In genomic region chr1:226808501-226808900, GRCh38 we compare ENCODE assay signal across 36 cellular contexts.
"Had no signal": no experiment of that assay in that cellular context is flagged by ENCODE, and none has a peak within 500 bp of the region (broad histone marks: within the 10 kb centered on the region; RNA-seq: fewer than 3 reads in every experiment).

No MANE protein-coding gene starts in this region.

- H3K9me3 ChIP-seq: ascending aorta had no signal

- DNase-seq: activated B cell treated with CpG ODN at 0.5 μM for 24 hours; activated CD4-positive, alpha-beta memory T cell treated with anti-CD3 and anti-CD28 coated beads, Interleukin-2, amount 10 ng/mL, durations not matched to agents 7 days and 5 days; activated CD4-positive, alpha-beta T cell treated with anti-CD3 and anti-CD28 coated beads for 4 hours; activated CD4-positive, alpha-beta T cell treated with anti-CD3 and anti-CD28 coated beads, Interleukin-2, amount 10 ng/mL, durations not matched to agents 7 days and 5 days; activated CD4-positive, alpha-beta T cell treated with anti-CD3 and anti-CD28 coated beads, Interleukin-2, amount 50 U/mL, for 48 hours; activated CD4-positive, CD25-positive, alpha-beta regulatory T cell treated with anti-CD3 and anti-CD28 coated beads, Interleukin-2, amount 50 U/mL, for 72 hours; activated CD8-positive, alpha-beta memory T cell treated with anti-CD3 and anti-CD28 coated beads, Interleukin-2, amount 50 U/mL, for 4 hours; activated CD8-positive, alpha-beta T cell treated with anti-CD3 and anti-CD28 coated beads, Interleukin-2, amount 10 ng/mL, durations not matched to agents 7 days and 5 days; activated effector memory CD4-positive, alpha-beta T cell treated with anti-CD3 and anti-CD28 coated beads, Interleukin-2, amount 50 U/mL, for 16 hours; activated gamma-delta T cell treated with Interleukin-2 at 50 U/mL for 16 hours; activated naive CD4-positive, alpha-beta T cell; activated naive CD4-positive, alpha-beta T cell treated with anti-CD3 and anti-CD28 coated beads, Interleukin-2, amount 10 ng/mL, durations not matched to agents 7 days and 5 days; activated naive CD8-positive, alpha-beta T cell treated with anti-CD3 and anti-CD28 coated beads, Interleukin-2, amount 10 ng/mL, durations not matched to agents 7 days and 5 days; activated naive CD8-positive, alpha-beta T cell treated with anti-CD3 and anti-CD28 coated beads, Interleukin-2, amount 50 U/mL, for 24 hours; activated T-cell treated with anti-CD3 and anti-CD28 coated beads for 4 hours; activated T-cell treated with anti-CD3 and anti-CD28 coated beads, Interleukin-2, amount 50 U/mL, for 1 hour; activated T-cell treated with anti-CD3 and anti-CD28 coated beads, Interleukin-2, amount 50 U/mL, for 4 hours; activated T-cell treated with anti-CD3 and anti-CD28 coated beads, Interleukin-2, amount 50 U/mL, for 72 hours; amygdala; anterior cingulate cortex; central memory CD4-positive, alpha-beta T cell; cerebellar nuclear complex; SW 1271; T-helper 1 cell; T-helper 2 cell; T-helper 9 cell had no signal

- ATAC-seq: activated CD8-positive, alpha-beta T cell treated with anti-CD3 and anti-CD28 coated beads, Interleukin-2, amount 10 ng/mL, durations not matched to agents 7 days and 5 days; activated naive CD8-positive, alpha-beta T cell treated with anti-CD3 and anti-CD28 coated beads, Interleukin-2, amount 50 U/mL, for 24 hours; activated T-cell treated with anti-CD3 and anti-CD28 coated beads, Interleukin-2, amount 50 U/mL, for 4 hours; activated T-cell treated with anti-CD3 and anti-CD28 coated beads, Interleukin-2, amount 50 U/mL, for 72 hours; activated T-helper 17 cell treated with anti-CD3 and anti-CD28 coated beads, Interleukin-2, amount 50 U/mL, for 72 hours had no signal

- H3K36me3 Mint-ChIP-seq: activated naive CD4-positive, alpha-beta T cell treated with anti-CD3 and anti-CD28 coated beads, Interleukin-2, amount 10 ng/mL, durations not matched to agents 7 days and 5 days; activated naive CD4-positive, alpha-beta T cell treated with anti-CD3 and anti-CD28 coated beads, Interleukin-2, amount 50 U/mL, for 24 hours; activated naive CD8-positive, alpha-beta T cell; activated naive CD8-positive, alpha-beta T cell treated with anti-CD3 and anti-CD28 coated beads, Interleukin-2, amount 10 ng/mL, durations not matched to agents 7 days and 5 days; brain had no signal

- H3K9me3 Mint-ChIP-seq: activated B cell treated with CpG ODN at 0.5 μM for 24 hours; activated CD4-positive, alpha-beta memory T cell treated with anti-CD3 and anti-CD28 coated beads, Interleukin-2, amount 10 ng/mL, durations not matched to agents 7 days and 5 days; activated CD4-positive, alpha-beta T cell treated with anti-CD3 and anti-CD28 coated beads, Interleukin-2, amount 10 ng/mL, durations not matched to agents 7 days and 5 days; activated naive CD4-positive, alpha-beta T cell treated with anti-CD3 and anti-CD28 coated beads, Interleukin-2, amount 10 ng/mL, durations not matched to agents 7 days and 5 days; activated naive CD4-positive, alpha-beta T cell treated with anti-CD3 and anti-CD28 coated beads, Interleukin-2, amount 50 U/mL, for 24 hours; activated naive CD8-positive, alpha-beta T cell treated with anti-CD3 and anti-CD28 coated beads, Interleukin-2, amount 10 ng/mL, durations not matched to agents 7 days and 5 days; activated naive CD8-positive, alpha-beta T cell treated with anti-CD3 and anti-CD28 coated beads, Interleukin-2, amount 50 U/mL, for 24 hours; activated T-cell treated with anti-CD3 and anti-CD28 coated beads, Interleukin-2, amount 50 U/mL, for 4 hours; activated T-cell treated with anti-CD3 and anti-CD28 coated beads, Interleukin-2, amount 50 U/mL, for 72 hours; activated T-helper 1 cell treated with anti-CD3 and anti-CD28 coated beads, Interleukin-12 subunit alpha, Interleukin-12 subunit beta, Interleukin-2, Interleukin-4 antibody, amounts not matched to agents 30 ng/mL and 10 ng/mL and 1 ng/mL, durations not matched to agents 14 hours and 24 hours and 36 hours; activated T-helper 17 cell treated with anti-CD3 and anti-CD28 coated beads, Interleukin-2, amount 50 U/mL, for 72 hours; T-helper 1 cell treated with Interleukin-12 subunit alpha and Interleukin-12 subunit beta and Interleukin-4 antibody, amounts not matched to agents 30 μg/mL and 1 μg/mL, for 36 hours; T-helper 2 cell treated with Interferon-gamma antibody and Interleukin-4, amounts not matched to agents 5 μg/mL and 100 μg/mL, for 36 hours had no signal

- H3K4me3 Mint-ChIP-seq: activated B cell treated with CpG ODN at 0.5 μM for 24 hours; activated CD4-positive, alpha-beta memory T cell treated with anti-CD3 and anti-CD28 coated beads, Interleukin-2, amount 10 ng/mL, durations not matched to agents 7 days and 5 days; activated CD4-positive, alpha-beta T cell treated with anti-CD3 and anti-CD28 coated beads, Interleukin-2, amount 10 ng/mL, durations not matched to agents 7 days and 5 days; activated CD8-positive, alpha-beta T cell treated with anti-CD3 and anti-CD28 coated beads, Interleukin-2, amount 10 ng/mL, durations not matched to agents 7 days and 5 days; activated naive CD4-positive, alpha-beta T cell treated with anti-CD3 and anti-CD28 coated beads, Interleukin-2, amount 10 ng/mL, durations not matched to agents 7 days and 5 days; activated naive CD4-positive, alpha-beta T cell treated with anti-CD3 and anti-CD28 coated beads, Interleukin-2, amount 50 U/mL, for 24 hours; activated naive CD8-positive, alpha-beta T cell; activated naive CD8-positive, alpha-beta T cell treated with anti-CD3 and anti-CD28 coated beads, Interleukin-2, amount 10 ng/mL, durations not matched to agents 7 days and 5 days; activated naive CD8-positive, alpha-beta T cell treated with anti-CD3 and anti-CD28 coated beads, Interleukin-2, amount 50 U/mL, for 24 hours; activated T-cell treated with anti-CD3 and anti-CD28 coated beads, Interleukin-2, amount 50 U/mL, for 4 hours; activated T-cell treated with anti-CD3 and anti-CD28 coated beads, Interleukin-2, amount 50 U/mL, for 72 hours; activated T-helper 1 cell treated with anti-CD3 and anti-CD28 coated beads, Interleukin-12 subunit alpha, Interleukin-12 subunit beta, Interleukin-2, Interleukin-4 antibody, amounts not matched to agents 30 ng/mL and 10 ng/mL and 1 ng/mL, durations not matched to agents 14 hours and 24 hours and 36 hours; activated T-helper 17 cell treated with anti-CD3 and anti-CD28 coated beads, Interleukin-2, amount 50 U/mL, for 72 hours; brain; T-helper 1 cell treated with Interleukin-12 subunit alpha and Interleukin-12 subunit beta and Interleukin-4 antibody, amounts not matched to agents 30 μg/mL and 1 μg/mL, for 36 hours; T-helper 2 cell treated with Interferon-gamma antibody and Interleukin-4, amounts not matched to agents 5 μg/mL and 100 μg/mL, for 36 hours had no signal

- H3K27me3 Mint-ChIP-seq: activated naive CD4-positive, alpha-beta T cell treated with anti-CD3 and anti-CD28 coated beads, Interleukin-2, amount 50 U/mL, for 24 hours; activated naive CD8-positive, alpha-beta T cell; activated naive CD8-positive, alpha-beta T cell treated with anti-CD3 and anti-CD28 coated beads, Interleukin-2, amount 50 U/mL, for 24 hours; activated T-helper 17 cell treated with anti-CD3 and anti-CD28 coated beads, Interleukin-2, amount 50 U/mL, for 72 hours; brain had no signal

- H3K27me3 ChIP-seq: ascending aorta, cardiac muscle cell had no signal

- H3K27ac Mint-ChIP-seq: activated B cell treated with CpG ODN at 0.5 μM for 24 hours; activated CD4-positive, alpha-beta memory T cell treated with anti-CD3 and anti-CD28 coated beads, Interleukin-2, amount 10 ng/mL, durations not matched to agents 7 days and 5 days; activated CD4-positive, alpha-beta T cell treated with anti-CD3 and anti-CD28 coated beads, Interleukin-2, amount 10 ng/mL, durations not matched to agents 7 days and 5 days; activated CD8-positive, alpha-beta T cell treated with anti-CD3 and anti-CD28 coated beads, Interleukin-2, amount 10 ng/mL, durations not matched to agents 7 days and 5 days; activated naive CD4-positive, alpha-beta T cell treated with anti-CD3 and anti-CD28 coated beads, Interleukin-2, amount 10 ng/mL, durations not matched to agents 7 days and 5 days; activated naive CD4-positive, alpha-beta T cell treated with anti-CD3 and anti-CD28 coated beads, Interleukin-2, amount 50 U/mL, for 24 hours; activated naive CD8-positive, alpha-beta T cell; activated naive CD8-positive, alpha-beta T cell treated with anti-CD3 and anti-CD28 coated beads, Interleukin-2, amount 10 ng/mL, durations not matched to agents 7 days and 5 days; activated naive CD8-positive, alpha-beta T cell treated with anti-CD3 and anti-CD28 coated beads, Interleukin-2, amount 50 U/mL, for 24 hours; activated T-cell treated with anti-CD3 and anti-CD28 coated beads, Interleukin-2, amount 50 U/mL, for 72 hours; activated T-helper 1 cell treated with anti-CD3 and anti-CD28 coated beads, Interleukin-12 subunit alpha, Interleukin-12 subunit beta, Interleukin-2, Interleukin-4 antibody, amounts not matched to agents 30 ng/mL and 10 ng/mL and 1 ng/mL, durations not matched to agents 14 hours and 24 hours and 36 hours; activated T-helper 17 cell treated with anti-CD3 and anti-CD28 coated beads, Interleukin-2, amount 50 U/mL, for 72 hours; T-helper 1 cell treated with Interleukin-12 subunit alpha and Interleukin-12 subunit beta and Interleukin-4 antibody, amounts not matched to agents 30 μg/mL and 1 μg/mL, for 36 hours; T-helper 2 cell treated with Interferon-gamma antibody and Interleukin-4, amounts not matched to agents 5 μg/mL and 100 μg/mL, for 36 hours had no signal

- H3K4me1 Mint-ChIP-seq: activated B cell treated with CpG ODN at 0.5 μM for 24 hours; activated CD4-positive, alpha-beta memory T cell treated with anti-CD3 and anti-CD28 coated beads, Interleukin-2, amount 10 ng/mL, durations not matched to agents 7 days and 5 days; activated CD4-positive, alpha-beta T cell treated with anti-CD3 and anti-CD28 coated beads, Interleukin-2, amount 10 ng/mL, durations not matched to agents 7 days and 5 days; activated naive CD4-positive, alpha-beta T cell treated with anti-CD3 and anti-CD28 coated beads, Interleukin-2, amount 10 ng/mL, durations not matched to agents 7 days and 5 days; activated naive CD4-positive, alpha-beta T cell treated with anti-CD3 and anti-CD28 coated beads, Interleukin-2, amount 50 U/mL, for 24 hours had no signal

- H3K27ac ChIP-seq: ascending aorta, cardiac muscle cell, VCaP had no signal

- H3K4me3 ChIP-seq: ascending aorta, cardiac muscle cell had no signal

- H3K36me3 ChIP-seq: ascending aorta, cardiac muscle cell had no signal

- H3K4me1 ChIP-seq: ascending aorta had no signal
